In the genomic region with DNA sequence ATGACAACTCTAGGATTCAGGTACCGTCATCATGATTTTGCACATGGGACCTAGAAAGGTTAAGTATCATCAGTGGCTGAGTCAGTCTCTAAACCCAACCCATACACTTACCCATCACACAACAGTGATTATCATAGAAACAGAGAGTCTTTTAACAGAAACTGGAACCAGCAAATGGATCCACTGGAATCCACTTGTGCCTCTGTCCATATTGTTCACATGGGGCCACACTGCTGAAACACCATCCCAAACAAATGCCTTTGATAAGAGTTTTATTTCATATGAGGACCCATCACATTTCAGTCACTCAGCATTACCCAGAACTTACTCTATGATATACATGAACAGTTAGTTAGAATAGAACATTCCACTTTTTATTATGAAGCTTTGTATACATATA, we compare ENCODE assay signal across 8 cellular contexts.
"Had no signal": no experiment of that assay in that cellular context is flagged by ENCODE, and none has a peak within 500 bp of the region (broad histone marks: within the 10 kb centered on the region; RNA-seq: fewer than 3 reads in every experiment).

No MANE protein-coding gene starts in this region.

- DNase-seq: GDM1, GF-D8 had no signal

- FAIRE-seq: G401.6, GM12878, GM12891, GM12892, GM18507, GM19239 had no signal

- H3K4me3 ChIP-seq: GM12878 had no signal

- ATAC-seq: GM12878 had no signal
